8 cellular contexts compared by ENCODE assay signal in the genomic region with DNA sequence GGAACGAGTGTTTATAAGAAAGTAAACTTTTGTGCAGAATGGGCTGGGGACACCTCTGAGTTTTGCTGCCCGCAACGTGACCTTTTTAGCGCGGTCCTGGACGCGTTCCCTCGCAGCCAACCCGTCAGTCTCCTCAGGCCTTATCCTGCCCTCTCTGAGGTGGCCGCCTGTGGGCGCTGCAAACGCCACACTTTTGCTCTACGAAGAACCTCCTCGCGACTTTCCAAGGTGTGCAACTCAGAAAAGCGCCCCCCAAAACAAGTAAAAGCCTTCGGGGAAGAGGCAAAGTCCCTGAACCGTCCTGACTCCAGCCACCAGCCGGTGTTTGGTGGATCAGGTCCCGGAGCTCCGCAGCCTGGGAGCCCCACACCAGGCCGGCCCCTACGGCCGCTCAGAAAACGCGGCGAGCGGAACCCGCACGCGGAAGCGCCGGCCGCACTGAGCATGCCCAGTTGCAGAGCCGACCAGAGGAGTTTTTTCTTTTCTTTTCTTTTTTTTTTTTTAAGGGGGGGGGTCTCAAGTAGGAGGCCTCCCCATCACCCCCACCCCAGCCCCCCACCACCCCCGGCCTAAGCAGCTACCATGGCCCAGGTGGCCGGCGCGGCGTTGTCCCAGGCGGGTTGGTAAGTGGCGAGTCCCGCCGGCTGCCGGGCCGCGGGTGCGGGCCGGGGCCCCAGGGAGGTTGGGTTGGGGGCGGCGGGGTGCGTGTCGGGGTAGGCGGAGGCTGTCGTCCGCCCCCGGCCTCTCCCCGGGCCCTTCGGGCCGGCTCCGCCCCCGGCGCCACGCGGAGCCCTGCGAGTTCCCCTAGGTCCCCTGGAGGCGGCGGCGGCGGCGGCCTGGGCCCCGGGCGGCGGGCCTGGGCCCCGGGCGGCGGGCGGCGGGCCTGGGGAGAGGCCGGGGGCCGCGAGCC. TPM values are rescaled to one million over a fixed set of nuclear protein-coding genes. Genes with fewer than 3 reads are reported as not detected.
DNase-seq lines count a peak whose midpoint lies in the region; ATAC-seq and TF ChIP-seq lines count a peak whose summit lies in the region.

Gene TDRD3 (plus strand): TSS at position 438 of the 910 bp plus-strand sequence. CDS start 145 bp downstream, at position 583.

- H3K9me3 Mint-ChIP-seq in neural progenitor cell, result no peaks in the 10 kb centered on the region

- peak; percentile 79 for ATAC-seq in foreskin keratinocyte

- H3K27me3 ChIP-seq in H7 (ENCODE audit: control insufficient read depth, insufficient read depth, low read length), result no peaks in the 10 kb centered on the region
- H3K27me3 ChIP-seq in foreskin keratinocyte, result no peaks in the 10 kb centered on the region
- no peaks in the 10 kb centered on the region for H3K27me3 ChIP-seq in neural progenitor cell

- H3F3A ChIP-seq in neural progenitor cell (ENCODE audit: low read depth), result peaks cover 31% of the 10 kb centered on the region

- TF ChIP-seq CTCF in foreskin keratinocyte (conservative IDR thresholded peaks at IDR 0.05) (peak; percentile 81), neural progenitor cell (IDR thresholded peaks at IDR 0.05) (peak; percentile 82)

- H3K4me1 Mint-ChIP-seq in neural progenitor cell, result peaks cover 34% of the 10 kb centered on the region

- H3K36me3 ChIP-seq in H7 (replicated peaks; ENCODE audit: control insufficient read depth, insufficient read depth, low read length) (no peaks in the 10 kb centered on the region), neural progenitor cell (no peaks in the 10 kb centered on the region)

- H3K9ac ChIP-seq in neural progenitor cell, result peak within 1 kb of the TSS; percentile 72

- H3K4me3 ChIP-seq in H7 (ENCODE audit: insufficient read depth, low read depth, low read length) (peak within 1 kb of the TSS; percentile 77), neural progenitor cell (peak within 1 kb of the TSS; percentile 68)

- H3K79me2 ChIP-seq in neural progenitor cell (ENCODE audit: low read depth), result peaks cover 44% of the 10 kb centered on the region

- no peaks in the 10 kb centered on the region for H3K9me3 ChIP-seq in neural progenitor cell (ENCODE audit: low read depth)

- H3K4me1 ChIP-seq in foreskin keratinocyte (no peaks in the 10 kb centered on the region), neural progenitor cell (peaks cover 22% of the 10 kb centered on the region)

- peak within 1 kb of the TSS; percentile 90 for H3K4me2 ChIP-seq in neural progenitor cell

- H3K27ac Mint-ChIP-seq in neural progenitor cell, result peak within 1 kb of the TSS; percentile 88

- H3K27ac ChIP-seq in foreskin keratinocyte (peak within 1 kb of the TSS; percentile 91), neural progenitor cell (peak within 1 kb of the TSS; percentile 91)

- H3K27me3 Mint-ChIP-seq in neural progenitor cell (ENCODE audit: insufficient read depth, low read depth), result peaks cover 6% of the 10 kb centered on the region

- peak within 1 kb of the TSS; percentile 89 for H2AFZ ChIP-seq in neural progenitor cell (replicated peaks)

- no peaks in the 10 kb centered on the region for H3K36me3 Mint-ChIP-seq in neural progenitor cell

- DNase-seq in GF-D8 (lab: John Stamatoyannopoulos, UW) (peak; percentile 81), H7 (peak; percentile 92), LoVo (ENCODE audit: low spot score) (peak; percentile 78), SIG-M5 treated with dmso at 0.1 percent for 504 hours (lab: John Stamatoyannopoulos, UW; ENCODE audit: unreplicated experiment) (peak; percentile 84), activated gamma-delta T cell treated with Interleukin-2 at 50 U/mL for 16 hours (peak; percentile 67), foreskin keratinocyte (peak; percentile 78 to 87), neural progenitor cell (ENCODE audit: low spot score) (peak; percentile 92), stromal cell of bone marrow (ENCODE audit: low read depth) (peak; percentile 77)

- no peaks in the 10 kb centered on the region for H4K20me1 ChIP-seq in neural progenitor cell (ENCODE audit: low read depth)

- peak within 1 kb of the TSS; percentile 97 for H3K4me3 Mint-ChIP-seq in neural progenitor cell

RNA-seq across cellular contexts. Expression of gene TDRD3, which starts in this region (rescaled TPM):
- 12.2 and 21.2 TPM in 2 replicates for total RNA-seq in H7 (2014; rRNA removed; shearing (Covaris generic))
- 12.1 and 14.1 TPM in 2 replicates for total RNA-seq in foreskin keratinocyte
- 5.9 and 6.8 TPM in 2 replicates for polyA plus RNA-seq in foreskin keratinocyte
- total RNA-seq in neural progenitor cell (ENCODE audit: low replicate concordance), result 29.3 and 40.6 TPM in 2 replicates

Comparison
In these comparisons a context has a peak if more than half of its experiments do, and no peak if none do; other contexts are left out.
1. Peak in every context shown above with its lines: DNase-seq, ATAC-seq, H3K4me3 ChIP-seq and H3K27ac ChIP-seq.